Comparison of ENCODE assay signal across 8 cellular contexts in genomic region chr6:44245912-44246662, GRCh38. TPM values are rescaled to one million over a fixed set of nuclear protein-coding genes. Genes with fewer than 3 reads are reported as not detected.
A peak's percentile ranks its signal among the peaks of the same experiment; 100 is the strongest.
DNase-seq lines count a peak whose midpoint lies in the region; ATAC-seq and TF ChIP-seq lines count a peak whose summit lies in the region.

No MANE protein-coding gene starts in this region.

- POLR2A ChIA-PET in AG04449 (lab: Yijun Ruan, JAX): interaction anchor here (0.5 to 4.4 kb wide), 15 partner anchors 8 to 617 kb away, joined by 3 to 109 read pairs (median 6); partner anchors contain the start of genes GTPBP2, SLC29A1 and SLC35B2
- POLR2A ChIA-PET in activated CD4-positive, alpha-beta T cell treated with anti-CD3 and anti-CD28 coated beads for 36 hours (lab: Charles Lee): interaction anchor here (0.6 to 5.0 kb wide), 16 partner anchors 8 to 617 kb away, joined by 3 to 70 read pairs (median 6); partner anchors contain the start of genes CAPN11, CDC5L, GTPBP2 and SLC29A1

- peaks cover 37% of the 10 kb centered on the region for H3K4me1 Mint-ChIP-seq in activated CD4-positive, alpha-beta T cell treated with anti-CD3 and anti-CD28 coated beads for 36 hours

- H3K9me3 Mint-ChIP-seq in activated CD4-positive, alpha-beta T cell treated with anti-CD3 and anti-CD28 coated beads for 36 hours (ENCODE audit: low read depth): no peaks in the 10 kb centered on the region

- H3K27me3 ChIP-seq in left lung: no peaks in the 10 kb centered on the region

- CTCF ChIA-PET in AG04449 (lab: Yijun Ruan, JAX): interaction anchor here (0.8 to 8.1 kb wide), 8 partner anchors 9 to 73 kb away, joined by 3 to 135 read pairs (median 6); partner anchors contain the start of genes SLC29A1 and SLC35B2
- CTCF ChIA-PET in activated CD4-positive, alpha-beta T cell treated with anti-CD3 and anti-CD28 coated beads for 36 hours (lab: Charles Lee): interaction anchor here (1.1 to 4.9 kb wide), 8 partner anchors 9 to 89 kb away, joined by 3 to 40 read pairs (median 6); partner anchors contain the start of genes SLC29A1 and SLC35B2

- H3K27ac ChIP-seq in coronary artery (peak overlapping the region; percentile 100), left lung (peak overlapping the region; percentile 95 to 99)

- no peaks in the 10 kb centered on the region for H3K27me3 Mint-ChIP-seq in activated CD4-positive, alpha-beta T cell treated with anti-CD3 and anti-CD28 coated beads for 36 hours

- intact Hi-C loops in activated CD4-positive, alpha-beta T cell treated with anti-CD3 and anti-CD28 coated beads for 36 hours (cut with DNase I, micrococcal nuclease): loop anchor here (1.0 to 10.0 kb wide), 13 partner anchors 8 to 1129 kb away; partner anchors contain the start of genes MRPL14 (in 2 of the 2), TMEM63B (in 2 of the 2), VEGFA (in 2 of the 2) and GTPBP2 (in 1 of the 2)
- intact Hi-C loops in left lung (cut with DNase I): no loop called here

- H3K4me3 ChIP-seq in AG04449 (ENCODE audit: low read depth, low read length): peak overlapping the region; percentile 99
- H3K4me3 ChIP-seq in coronary artery: peak overlapping the region; percentile 79
- peak overlapping the region; percentile 64 to 88 for H3K4me3 ChIP-seq in left lung

- DNase-seq in AG04449 (ENCODE audit: low read depth, low spot score) (no peak), NCI-H2196 treated with DMSO at 0.1 percent for 48 hours (lab: John Stamatoyannopoulos, UW; ENCODE audit: unreplicated experiment) (peak; percentile 74), coronary artery (ENCODE audit: low spot score) (peak; percentile 93), left lung (peak; percentile 93 to 97)
- peak; percentile 92 for DNase-seq in activated CD4-positive, alpha-beta T cell treated with anti-CD3 and anti-CD28 coated beads for 36 hours
- DNase-seq in stimulated activated CD4-positive, alpha-beta T cell treated with anti-CD3 and anti-CD28 coated beads, Interleukin-2, amount 100 ng/mL, for 48 hours: peak; percentile 84 to 85

- TF ChIP-seq CTCF in AG04449 (IDR thresholded peaks at IDR 0.05; ENCODE audit: insufficient read depth, low read length, missing control alignments) (peak; percentile 42), coronary artery (IDR thresholded peaks at IDR 0.05) (no peak), left lung (IDR thresholded peaks at IDR 0.05) (no peak)

- peaks cover 43% of the 10 kb centered on the region for H3K36me3 Mint-ChIP-seq in activated CD4-positive, alpha-beta T cell treated with anti-CD3 and anti-CD28 coated beads for 36 hours (ENCODE audit: low read depth)

- peaks cover 5 to 29% of the 10 kb centered on the region in 2 donors for H3K36me3 ChIP-seq in left lung

- H3K4me3 Mint-ChIP-seq in activated CD4-positive, alpha-beta T cell treated with anti-CD3 and anti-CD28 coated beads for 36 hours: peak overlapping the region; percentile 97

- H3K4me1 ChIP-seq in left lung: peaks cover 16 to 44% of the 10 kb centered on the region in 2 donors

- ATAC-seq in GM18517 (IDR thresholded peaks at IDR 0.05; ENCODE audit: unreplicated experiment): peak; percentile 45
- ATAC-seq in HG03060 (IDR thresholded peaks at IDR 0.05; ENCODE audit: low read depth, unreplicated experiment): peak; percentile 30
- peak; percentile 47 for ATAC-seq in activated CD4-positive, alpha-beta T cell treated with anti-CD3 and anti-CD28 coated beads for 36 hours
- peak; percentile 84 for ATAC-seq in left lung

- peak overlapping the region; percentile 99 for H3K27ac Mint-ChIP-seq in activated CD4-positive, alpha-beta T cell treated with anti-CD3 and anti-CD28 coated beads for 36 hours

- no peaks in the 10 kb centered on the region for H3K9me3 ChIP-seq in left lung

RNA-seq across cellular contexts. Expression of gene HSP90AB1, which starts 0.8 kb away (rescaled TPM):
- total RNA-seq in activated CD4-positive, alpha-beta T cell treated with anti-CD3 and anti-CD28 coated beads for 36 hours: 1,000 to 10,000 TPM; 2,120 to 2,263 TPM
- total RNA-seq in left lung: 100 to 1,000 TPM; 726 to 810 TPM

RNA-seq across cellular contexts. Expression of gene SLC35B2, which starts 11.2 kb away (rescaled TPM):
- total RNA-seq in activated CD4-positive, alpha-beta T cell treated with anti-CD3 and anti-CD28 coated beads for 36 hours: 10 to 100 TPM; 14.1 TPM
- total RNA-seq in left lung: 10 to 100 TPM; 43.7 to 50.0 TPM

RNA-seq across cellular contexts. Expression of gene NFKBIE, which starts 19.3 kb away (rescaled TPM):
- 10 to 100 TPM; 17.2 to 19.9 TPM for total RNA-seq in activated CD4-positive, alpha-beta T cell treated with anti-CD3 and anti-CD28 coated beads for 36 hours
- 10 to 100 TPM; 12.1 to 19.3 TPM for total RNA-seq in left lung

RNA-seq across cellular contexts. Expression of gene SLC29A1, which starts 22.7 kb away (rescaled TPM):
- total RNA-seq in activated CD4-positive, alpha-beta T cell treated with anti-CD3 and anti-CD28 coated beads for 36 hours: 10 to 100 TPM; 59.8 to 98.3 TPM
- total RNA-seq in left lung: 10 to 100 TPM; 46.8 to 48.2 TPM

RNA-seq across cellular contexts. Expression of gene TMEM151B, which starts 24.2 kb away (rescaled TPM):
- under 1 TPM in 1 of 2 experiments, not detected in 1; 0.09 TPM for total RNA-seq in activated CD4-positive, alpha-beta T cell treated with anti-CD3 and anti-CD28 coated beads for 36 hours
- total RNA-seq in left lung: not detected

Comparison
In these comparisons a context has a peak if more than half of its experiments do, and no peak if none do; other contexts are left out.
1. ATAC-seq: peak in every context shown above with its lines; median percentile 84 in left lung; 47 in activated CD4-positive, alpha-beta T cell treated with anti-CD3 and anti-CD28 coated beads for 36 hours; 45 in GM18517; 30 in HG03060.
2. intact Hi-C loops: an anchor here in activated CD4-positive, alpha-beta T cell treated with anti-CD3 and anti-CD28 coated beads for 36 hours (1.0 to 10.0 kb wide); none called in left lung.